In genomic region chr17:58756246-58757161, GRCh38 we compare ENCODE assay signal across 8 cellular contexts. TPM values are rescaled to one million over a fixed set of nuclear protein-coding genes. Genes with fewer than 3 reads are reported as not detected.
A peak's percentile ranks its signal among the peaks of the same experiment; 100 is the strongest.
DNase-seq lines count a peak whose midpoint lies in the region; ATAC-seq and FAIRE-seq lines count a peak whose summit lies in the region.

No MANE protein-coding gene starts in this region.

- no peak overlapping the region for H3K18ac ChIP-seq in trophoblast cell (ENCODE audit: low read length)

- peaks cover 17% of the 10 kb centered on the region for H3K27me3 ChIP-seq in trophoblast cell (ENCODE audit: insufficient read depth, low read length)

- H2AFZ ChIP-seq in trophoblast cell (ENCODE audit: insufficient read depth, low read length, poor library complexity) = peak overlapping the region; percentile 66

- FAIRE-seq in RCC 7860 (lab: Jason Lieb, UNC) = no peak

- no peak overlapping the region for H3K4ac ChIP-seq in trophoblast cell (ENCODE audit: low read depth, low read length)

- CTCF ChIA-PET in activated naive CD4-positive, alpha-beta T cell treated with anti-CD3 and anti-CD28 coated beads, Interleukin-2, amount 10 ng/mL, durations not matched to agents 7 days and 5 days (lab: Charles Lee) = interaction anchor here (0.6 to 1.1 kb wide), 3 partner anchors 171 to 295 kb away, joined by 3 to 4 read pairs (median 3); no protein-coding TSS in a partner anchor

- no peak overlapping the region for H3K14ac ChIP-seq in trophoblast cell (ENCODE audit: low read length)

- no peak overlapping the region for H3K9ac ChIP-seq in trophoblast cell (ENCODE audit: low read length)

- no peak overlapping the region for H2BK5ac ChIP-seq in trophoblast cell (ENCODE audit: low read depth, low read length, poor library complexity)

- H3K4me1 Mint-ChIP-seq in activated naive CD4-positive, alpha-beta T cell treated with anti-CD3 and anti-CD28 coated beads, Interleukin-2, amount 10 ng/mL, durations not matched to agents 7 days and 5 days = peaks cover 11% of the 10 kb centered on the region

- no peak overlapping the region for H4K12ac ChIP-seq in trophoblast cell (ENCODE audit: low read depth, low read length)

- no peaks in the 10 kb centered on the region for H3K9me3 ChIP-seq in trophoblast cell (ENCODE audit: insufficient read depth, low read depth, low read length)

- intact Hi-C loops in left cardiac atrium (cut with DNase I) = no loop called here

- peak overlapping the region; percentile 78 for H3K4me3 ChIP-seq in trophoblast cell (ENCODE audit: low read depth, low read length)

- H2AK5ac ChIP-seq in trophoblast cell (ENCODE audit: low read length) = no peak overlapping the region

- H3K4me2 ChIP-seq in trophoblast cell (ENCODE audit: low read length) = peak overlapping the region; percentile 100

- no peaks in the 10 kb centered on the region for H3K79me1 ChIP-seq in trophoblast cell (ENCODE audit: low read length)

- H4K8ac ChIP-seq in trophoblast cell (ENCODE audit: low read depth, low read length) = no peak overlapping the region

- H3K23ac ChIP-seq in trophoblast cell (ENCODE audit: low read length) = no peak overlapping the region

- peaks cover 2% of the 10 kb centered on the region for H3K36me3 Mint-ChIP-seq in activated naive CD4-positive, alpha-beta T cell treated with anti-CD3 and anti-CD28 coated beads, Interleukin-2, amount 10 ng/mL, durations not matched to agents 7 days and 5 days

- ATAC-seq in left cardiac atrium = peak; percentile 51 to 69
- no peak for ATAC-seq in GM21390 (IDR thresholded peaks at IDR 0.05; ENCODE audit: unreplicated experiment)

- peak overlapping the region; percentile 86 for H3K4me3 Mint-ChIP-seq in activated naive CD4-positive, alpha-beta T cell treated with anti-CD3 and anti-CD28 coated beads, Interleukin-2, amount 10 ng/mL, durations not matched to agents 7 days and 5 days

- no peak overlapping the region for H3K27ac Mint-ChIP-seq in activated naive CD4-positive, alpha-beta T cell treated with anti-CD3 and anti-CD28 coated beads, Interleukin-2, amount 10 ng/mL, durations not matched to agents 7 days and 5 days

- no peak overlapping the region for H3K27ac ChIP-seq in trophoblast cell (ENCODE audit: low read depth, low read length)

- WGBS in trophoblast cell (ENCODE audit: extremely low coverage, insufficient coverage, insufficient read length) = no CpG with 5 or more reads among the region's 72 CpGs

- no peak overlapping the region for H2BK12ac ChIP-seq in trophoblast cell (ENCODE audit: low read length)

- H4K91ac ChIP-seq in trophoblast cell (ENCODE audit: low read depth, low read length) = no peak overlapping the region

- H3K4me1 ChIP-seq in trophoblast cell (ENCODE audit: control insufficient read depth in 1 of 2, insufficient read depth in 2 of 2, low read length in 2 of 2) = peaks cover 0 to 8% of the 10 kb centered on the region in 2 experiments

- H3K27me3 Mint-ChIP-seq in activated naive CD4-positive, alpha-beta T cell treated with anti-CD3 and anti-CD28 coated beads, Interleukin-2, amount 10 ng/mL, durations not matched to agents 7 days and 5 days = peaks cover 72% of the 10 kb centered on the region

- H2BK120ac ChIP-seq in trophoblast cell (ENCODE audit: insufficient read depth, low read length, poor library complexity) = no peak overlapping the region

- H3K36me3 ChIP-seq in trophoblast cell (ENCODE audit: control insufficient read depth in 1 of 2, insufficient read depth in 2 of 2, low read length in 2 of 2) = no peaks in the 10 kb centered on the region

- H3K79me2 ChIP-seq in trophoblast cell (ENCODE audit: control insufficient read depth, insufficient read depth, low read length, poor library complexity) = no peaks in the 10 kb centered on the region

- peak; percentile 34 for DNase-seq in GM03348 (ENCODE audit: low spot score)
- DNase-seq in NCI-H1105 (lab: John Stamatoyannopoulos, UW) = peak; percentile 22
- peak; percentile 26 for DNase-seq in activated naive CD4-positive, alpha-beta T cell treated with anti-CD3 and anti-CD28 coated beads, Interleukin-2, amount 10 ng/mL, durations not matched to agents 7 days and 5 days
- DNase-seq in left cardiac atrium = no peak
- DNase-seq in trophoblast cell = peak; percentile 4 to 37
- no peak for DNase-seq in RCC 7860 (ENCODE audit: low spot score)
- DNase-seq in NCI-H446 treated with DMSO at 0.1 percent for 48 hours (lab: John Stamatoyannopoulos, UW) = no peak

- H3K9me3 Mint-ChIP-seq in activated naive CD4-positive, alpha-beta T cell treated with anti-CD3 and anti-CD28 coated beads, Interleukin-2, amount 10 ng/mL, durations not matched to agents 7 days and 5 days = no peaks in the 10 kb centered on the region

RNA-seq across cellular contexts. Expression of gene PPM1E, which starts 0.8 kb away (rescaled TPM):
- total RNA-seq in left cardiac atrium = 1 to 10 TPM; 2.1 to 4.9 TPM
- polyA plus RNA-seq in trophoblast cell (2013) = 0.03 and 0.05 TPM in 2 replicates

Comparison
In these comparisons a context has a peak if more than half of its experiments do, and no peak if none do; other contexts are left out.
1. DNase-seq: peak in GM03348 (single experiment), NCI-H1105 (single experiment), activated naive CD4-positive, alpha-beta T cell treated with anti-CD3 and anti-CD28 coated beads, Interleukin-2, amount 10 ng/mL, durations not matched to agents 7 days and 5 days (single experiment) and trophoblast cell (2 of 2); none in left cardiac atrium (single experiment), RCC 7860 (single experiment) and NCI-H446 treated with DMSO at 0.1 percent for 48 hours (single experiment).